27 cellular contexts compared by ENCODE assay signal in genomic region chr9:77236693-77237092, GRCh38. TPM values are rescaled to one million over a fixed set of nuclear protein-coding genes. Genes with fewer than 3 reads are reported as not detected.
DNase-seq lines count a peak whose midpoint lies in the region; ATAC-seq, FAIRE-seq and TF ChIP-seq lines count a peak whose summit lies in the region.
"Had no signal": no experiment of that assay in that cellular context is flagged by ENCODE, and none has a peak within 500 bp of the region (broad histone marks: within the 10 kb centered on the region; RNA-seq: fewer than 3 reads in every experiment).

No MANE protein-coding gene starts in this region.

- H3K4me2 ChIP-seq in HepG2 (ENCODE audit: low read depth, low read length) (no peak overlapping the region), mesendoderm (ENCODE audit: low read length) (no peak overlapping the region)
- H3K4me2 ChIP-seq: BLaER1 had no signal

- H3K18ac ChIP-seq in mesendoderm (ENCODE audit: low read length): no peak overlapping the region

- H3K9me3 Mint-ChIP-seq in activated naive CD4-positive, alpha-beta T cell treated with anti-CD3 and anti-CD28 coated beads for 36 hours: no peaks in the 10 kb centered on the region
- H3K9me3 Mint-ChIP-seq: CD4-positive, CD25-positive, alpha-beta regulatory T cell; CD8-positive, alpha-beta memory T cell had no signal

- TF ChIP-seq EP300 in HepG2 (IDR thresholded peaks at IDR 0.05; ENCODE audit: low read depth in 2 of 2, low read length in 2 of 2) (no peak), HepG2 (CRISPR knock-in tag; IDR thresholded peaks at IDR 0.05; ENCODE audit: borderline replicate concordance) (no peak)

- TF ChIP-seq POLR2A in HepG2 (IDR thresholded peaks at IDR 0.05; ENCODE audit: insufficient read depth in 1 of 2, low read depth in 2 of 2, low read length in 2 of 2): no peak
- no peak for TF ChIP-seq POLR2A in right lobe of liver (IDR thresholded peaks at IDR 0.05)
- no peak for TF ChIP-seq POLR2A in GM12891 (IDR thresholded peaks at IDR 0.05; ENCODE audit: low read depth, low read length)

- intact Hi-C loops in HepG2 (cut with micrococcal nuclease; ENCODE audit: unreplicated experiment) (no loop called here), right lobe of liver (cut with DNase I) (no loop called here)
- intact Hi-C loops in activated naive CD4-positive, alpha-beta T cell treated with anti-CD3 and anti-CD28 coated beads for 36 hours (cut with micrococcal nuclease): no loop called here

- H3K36me3 ChIP-seq in HepG2 (replicated peaks in 1 of 2; ENCODE audit: control insufficient read depth in 1 of 2, insufficient read depth in 2 of 2, low read length in 2 of 2) (peaks cover 1 to 6% of the 10 kb centered on the region in 2 experiments; a peak in 1 of 5 replicates), right lobe of liver (peaks cover 0 to 4% (median 2%) of the 10 kb centered on the region in 4 donors), HEK293 (ENCODE audit: control insufficient read depth in 2 of 2, insufficient read depth in 1 of 2, low read length in 2 of 2) (peaks cover 9 to 10% of the 10 kb centered on the region in 2 experiments), mesendoderm (ENCODE audit: control insufficient read depth, insufficient read depth, low read length) (no peaks in the 10 kb centered on the region)

- H3K79me1 ChIP-seq in mesendoderm (ENCODE audit: low read length): no peaks in the 10 kb centered on the region

- H3K79me2 ChIP-seq in HepG2 (ENCODE audit: insufficient read depth, low read length): no peaks in the 10 kb centered on the region
- no peaks in the 10 kb centered on the region for H3K79me2 ChIP-seq in mesendoderm (ENCODE audit: control insufficient read depth, insufficient read depth, low read length)

- H3K4me3 Mint-ChIP-seq in activated naive CD4-positive, alpha-beta T cell treated with anti-CD3 and anti-CD28 coated beads for 36 hours: no peak overlapping the region
- H3K4me3 Mint-ChIP-seq: CD14-positive monocyte; CD4-positive, alpha-beta memory T cell; CD4-positive, CD25-positive, alpha-beta regulatory T cell; CD8-positive, alpha-beta memory T cell had no signal

- H2AK5ac ChIP-seq in mesendoderm (ENCODE audit: low read length): no peak overlapping the region

- no peak overlapping the region for H2BK15ac ChIP-seq in mesendoderm (replicated peaks; ENCODE audit: low read depth)

- no peak overlapping the region for H3K56ac ChIP-seq in mesendoderm (ENCODE audit: low read length)

- whole genome bisulfite sequencing in HepG2 (ENCODE audit: low lambda C conversion rate): 88% methylated on average over 5 of the region's 5 CpGs
- WGBS in right lobe of liver (ENCODE audit: insufficient coverage, low coverage, low lambda C conversion rate, missing lambda C conversion rate): 70% methylated on average over 4 of the region's 5 CpGs
- WGBS in mesendoderm (ENCODE audit: extremely low coverage, insufficient coverage, low lambda C conversion rate): no CpG with 5 or more reads among the region's 5 CpGs

- no peak for FAIRE-seq in HepG2 (lab: Jason Lieb, UNC)
- no peak for FAIRE-seq in GM12891 (lab: Jason Lieb, UNC)
- FAIRE-seq: A204.1, GM12878, GM19239 had no signal

- in situ Hi-C loops in HepG2 (cut with HindIII; ENCODE audit: extremely low pct_ligation_motif_present, low pct_unique_long_range_greater_than_20kb): no loop called here

- H2BK5ac ChIP-seq in mesendoderm (ENCODE audit: low read length): no peak overlapping the region

- peak; percentile 2 for DNase-seq in HepG2 (ENCODE audit: low spot score)
- DNase-seq in right lobe of liver: no peak
- DNase-seq in mesendoderm: peak; percentile 10
- DNase-seq in NCI-H1436 treated with DMSO at 0.1 percent for 48 hours (lab: John Stamatoyannopoulos, UW): no peak
- DNase-seq in activated naive CD4-positive, alpha-beta T cell treated with anti-CD3 and anti-CD28 coated beads for 36 hours: no peak
- DNase-seq in GM12891 (ENCODE audit: insufficient read length, low spot score): no peak
- DNase-seq: 8988T; ACHN; BE2C; C1 segment of cervical spinal cord; CD4-positive, alpha-beta memory T cell; CD4-positive, CD25-positive, alpha-beta regulatory T cell; CD8-positive, alpha-beta memory T cell; COR-L47; DMS 273 treated with DMSO at 0.1 percent for 48 hours; DMS153; DMS53; DMS79; DND-41; EL; GDM1 had no signal

- no peak overlapping the region for H3K9ac ChIP-seq in HepG2 (ENCODE audit: insufficient read depth, low read depth, low read length)
- H3K9ac ChIP-seq in mesendoderm (ENCODE audit: low read length): no peak overlapping the region
- H3K9ac ChIP-seq: BLaER1 had no signal

- H3K9me3 ChIP-seq in HepG2 (ENCODE audit: low read length): no peaks in the 10 kb centered on the region
- no peaks in the 10 kb centered on the region for H3K9me3 ChIP-seq in right lobe of liver
- no peaks in the 10 kb centered on the region for H3K9me3 ChIP-seq in HEK293 (ENCODE audit: control insufficient read depth, insufficient read depth, low read depth, low read length)
- H3K9me3 ChIP-seq: BE2C had no signal

- CTCF ChIA-PET in HepG2 (lab: Yijun Ruan, JAX; ENCODE audit: low intra/inter-chr PET ratio, low total read pairs): no interaction called here
- CTCF ChIA-PET in HEK293 (lab: Yijun Ruan, JAX): no interaction called here
- CTCF ChIA-PET in activated naive CD4-positive, alpha-beta T cell treated with anti-CD3 and anti-CD28 coated beads for 36 hours (lab: Charles Lee): interaction anchor here (0.6 kb wide), 1 partner anchor 70 kb away, joined by 5 read pairs; no protein-coding TSS in a partner anchor

- H3K27me3 ChIP-seq in HepG2 (ENCODE audit: control insufficient read depth in 1 of 2, insufficient read depth in 2 of 2, low read length in 2 of 2) (no peaks in the 10 kb centered on the region), right lobe of liver (no peaks in the 10 kb centered on the region), mesendoderm (ENCODE audit: insufficient read depth, low read length, poor library complexity) (no peaks in the 10 kb centered on the region)
- H3K27me3 ChIP-seq: BE2C, BLaER1 had no signal

- ATAC-seq in HepG2 (no peak), right lobe of liver (no peak)
- ATAC-seq: GM12878 had no signal

- POLR2A ChIA-PET in HepG2 (lab: Yijun Ruan, JAX): no interaction called here
- POLR2A ChIA-PET in HEK293 (lab: Yijun Ruan, JAX): no interaction called here

- H2BK120ac ChIP-seq in mesendoderm (ENCODE audit: low read depth, low read length): no peak overlapping the region

- H3K4ac ChIP-seq in mesendoderm (ENCODE audit: low read depth, low read length): no peak overlapping the region

- H3K27ac Mint-ChIP-seq in activated naive CD4-positive, alpha-beta T cell treated with anti-CD3 and anti-CD28 coated beads for 36 hours: no peak overlapping the region
- H3K27ac Mint-ChIP-seq: CD4-positive, CD25-positive, alpha-beta regulatory T cell; CD8-positive, alpha-beta memory T cell had no signal

- no TSS peak for BruUV-seq in HepG2 (replicated peaks; lab: Mats Ljungman, UMichigan)

- no peak for TF ChIP-seq RAD21 in HepG2 (CRISPR knock-in tag; IDR thresholded peaks at IDR 0.05)

- no peak overlapping the region for H3K4me3 ChIP-seq in HepG2 (replicated peaks in 1 of 3; ENCODE audit: insufficient read depth in 1 of 3, low read depth in 2 of 3, low read length in 3 of 3)
- no peak overlapping the region for H3K4me3 ChIP-seq in right lobe of liver
- H3K4me3 ChIP-seq in HEK293 (ENCODE audit: low read depth, low read length): no peak overlapping the region
- no peak overlapping the region for H3K4me3 ChIP-seq in mesendoderm (ENCODE audit: low read length)
- H3K4me3 ChIP-seq: BLaER1, GM12878 had no signal

- peaks cover 28% of the 10 kb centered on the region for H3K36me3 Mint-ChIP-seq in activated naive CD4-positive, alpha-beta T cell treated with anti-CD3 and anti-CD28 coated beads for 36 hours (ENCODE audit: low read depth)

- H3K4me1 ChIP-seq in HepG2 (ENCODE audit: insufficient read depth, low read length): no peaks in the 10 kb centered on the region
- no peaks in the 10 kb centered on the region for H3K4me1 ChIP-seq in right lobe of liver
- H3K4me1 ChIP-seq in HEK293 (ENCODE audit: control insufficient read depth, insufficient read depth, low read length): no peaks in the 10 kb centered on the region
- no peaks in the 10 kb centered on the region for H3K4me1 ChIP-seq in mesendoderm (ENCODE audit: control insufficient read depth, low read depth, low read length)
- H3K4me1 ChIP-seq: BLaER1 had no signal

- TF ChIP-seq CTCF in HepG2 (CRISPR knock-in tag; IDR thresholded peaks at IDR 0.05): no peak
- no peak for TF ChIP-seq CTCF in right lobe of liver (IDR thresholded peaks at IDR 0.05)
- TF ChIP-seq CTCF in HEK293 (tag by site-specific recombination; IDR thresholded peaks at IDR 0.05): no peak

- H4K20me1 ChIP-seq in HepG2 (ENCODE audit: insufficient read depth, low read length): no peaks in the 10 kb centered on the region
- H4K20me1 ChIP-seq: BLaER1 had no signal

- H3K23ac ChIP-seq in mesendoderm (ENCODE audit: low read length): no peak overlapping the region

- no peak overlapping the region for H3K27ac ChIP-seq in HepG2 (ENCODE audit: extremely low read length, insufficient read depth, low read length)
- no peak overlapping the region for H3K27ac ChIP-seq in right lobe of liver
- H3K27ac ChIP-seq in HEK293 (ENCODE audit: extremely low read depth, low read depth, low read length): no peak overlapping the region
- no peak overlapping the region for H3K27ac ChIP-seq in mesendoderm (ENCODE audit: low read depth, low read length)
- H3K27ac ChIP-seq: BLaER1 had no signal

- H3K4me1 Mint-ChIP-seq in activated naive CD4-positive, alpha-beta T cell treated with anti-CD3 and anti-CD28 coated beads for 36 hours (ENCODE audit: low read depth): no peaks in the 10 kb centered on the region
- H3K4me1 Mint-ChIP-seq: CD14-positive monocyte had no signal

- no peak overlapping the region for H2AFZ ChIP-seq in HepG2 (ENCODE audit: low read length)

- no peak overlapping the region for H4K5ac ChIP-seq in mesendoderm (ENCODE audit: low read length)

- H3K27me3 Mint-ChIP-seq in activated naive CD4-positive, alpha-beta T cell treated with anti-CD3 and anti-CD28 coated beads for 36 hours (ENCODE audit: low read depth): no peaks in the 10 kb centered on the region
- H3K27me3 Mint-ChIP-seq: CD4-positive, alpha-beta memory T cell; CD4-positive, CD25-positive, alpha-beta regulatory T cell; CD8-positive, alpha-beta memory T cell had no signal

- H4K8ac ChIP-seq in mesendoderm (ENCODE audit: low read depth, low read length): no peak overlapping the region

RNA-seq across cellular contexts. Expression of gene VPS13A, which starts 59.4 kb away (rescaled TPM):
- 20.4 and 20.8 TPM in 2 replicates for total RNA-seq in HepG2 (2016; rRNA removed; fragmentation: Illumina TruSeq; extraction: Trizol)
- total RNA-seq in HepG2 (2016; cell fraction: cytosol; rRNA removed; fragmentation: Illumina TruSeq; extraction: Trizol; ENCODE audit: low read depth): 4.6 and 5.1 TPM in 2 replicates
- total RNA-seq in HepG2 (2016; cell fraction: insoluble cytoplasmic fraction; rRNA removed; fragmentation: Illumina TruSeq; extraction: Trizol): 17.8 and 20.0 TPM in 2 replicates
- 5.2 and 8.2 TPM in 2 replicates for total RNA-seq in HepG2 (2016; cell fraction: membrane; rRNA removed; fragmentation: Illumina TruSeq; extraction: Trizol)
- 70.7 and 71.9 TPM in 2 replicates for total RNA-seq in HepG2 (2016; cell fraction: nucleus; rRNA removed; fragmentation: Illumina TruSeq; extraction: Trizol)
- 20.6 and 20.7 TPM in 2 replicates for polyA plus RNA-seq in HepG2 (2011; rRNA removed)
- 3.0 and 4.7 TPM in 2 replicates for polyA plus RNA-seq in HepG2 (2011; cell fraction: cytosol; rRNA removed)
- polyA plus RNA-seq in HepG2 (2011; cell fraction: nucleus; rRNA removed): 22.3 and 44.1 TPM in 2 replicates
- 14.6 and 22.8 TPM in 2 replicates for polyA plus RNA-seq in HepG2 (2012)
- 0.70 and 1.0 TPM in 2 replicates for polyA plus RNA-seq in HepG2 (2016; cell fraction: cytosol; fragmentation: Illumina TruSeq; extraction: Trizol; ENCODE audit: low read depth)
- 9.6 and 11.0 TPM in 2 replicates for polyA plus RNA-seq in HepG2 (2016; cell fraction: insoluble cytoplasmic fraction; fragmentation: Illumina TruSeq; extraction: Trizol; ENCODE audit: low read depth)
- 1.2 and 1.3 TPM in 2 replicates for polyA plus RNA-seq in HepG2 (2016; cell fraction: membrane; fragmentation: Illumina TruSeq; extraction: Trizol; ENCODE audit: low read depth)
- 62.8 and 70.5 TPM in 2 replicates for polyA plus RNA-seq in HepG2 (2016; cell fraction: nucleus; fragmentation: Illumina TruSeq; extraction: Trizol; ENCODE audit: insufficient read depth, low read depth)
- polyA minus RNA-seq in HepG2 (2011; rRNA and poly(A)+ RNA removed; ENCODE audit: low replicate concordance): 12.5 and 21.9 TPM in 2 replicates
- polyA minus RNA-seq in HepG2 (2011; cell fraction: cytosol; rRNA and poly(A)+ RNA removed): 29.6 and 30.2 TPM in 2 replicates
- 302 and 342 TPM in 2 replicates for polyA minus RNA-seq in HepG2 (2011; cell fraction: nucleus; rRNA and poly(A)+ RNA removed)
- total RNA-seq in right lobe of liver: 10 to 100 TPM; 13.1 to 26.5 (median 20.0) TPM
- 13.4 TPM for polyA plus RNA-seq in mesendoderm (2013, experiment 1 of 2)
- polyA plus RNA-seq in mesendoderm (2013, experiment 2 of 2): 13.1 TPM
- 10 to 100 TPM; 26.8 to 26.9 TPM for total RNA-seq in activated naive CD4-positive, alpha-beta T cell treated with anti-CD3 and anti-CD28 coated beads for 36 hours
- 9.0 TPM for polyA plus RNA-seq in GM12891 (2012; ENCODE audit: low read depth, missing spikeins)

Comparison
In these comparisons a context has a peak if more than half of its experiments do, and no peak if none do; other contexts are left out.
1. DNase-seq: peak in HepG2 (single experiment) and mesendoderm (single experiment); none in right lobe of liver (0 of 3), NCI-H1436 treated with DMSO at 0.1 percent for 48 hours (single experiment), activated naive CD4-positive, alpha-beta T cell treated with anti-CD3 and anti-CD28 coated beads for 36 hours (single experiment) and GM12891 (single experiment).